In genomic region chr17:46943218-46943510, GRCh38 we compare ENCODE assay signal across 13 cellular contexts. TPM values are rescaled to one million over a fixed set of nuclear protein-coding genes. Genes with fewer than 3 reads are reported as not detected.
DNase-seq lines count a peak whose midpoint lies in the region; ATAC-seq and TF ChIP-seq lines count a peak whose summit lies in the region.
"Had no signal": no experiment of that assay in that cellular context is flagged by ENCODE, and none has a peak within 500 bp of the region (broad histone marks: within the 10 kb centered on the region; RNA-seq: fewer than 3 reads in every experiment).

No MANE protein-coding gene starts in this region.

- H3K14ac ChIP-seq in IMR-90 (replicated peaks; ENCODE audit: low read depth, low read length): no peak overlapping the region

- no peak overlapping the region for H3K4me3 ChIP-seq in CD8-positive, alpha-beta memory T cell (ENCODE audit: low read length)
- H3K4me3 ChIP-seq in IMR-90 (ENCODE audit: insufficient read depth, low read depth, low read length): no peak overlapping the region
- H3K4me3 ChIP-seq in endodermal cell (ENCODE audit: low read length): no peak overlapping the region
- H3K4me3 ChIP-seq in psoas muscle: no peak overlapping the region
- H3K4me3 ChIP-seq: esophagus muscularis mucosa, heart left ventricle, suprapubic skin had no signal

- no peak overlapping the region for H2BK15ac ChIP-seq in IMR-90 (ENCODE audit: low read depth, low read length)

- H4K5ac ChIP-seq in IMR-90 (ENCODE audit: low read depth, low read length): no peak overlapping the region

- TF ChIP-seq POLR2A in IMR-90 (IDR thresholded peaks at IDR 0.05; ENCODE audit: low read depth, low read length): no peak

- no peak overlapping the region for H4K8ac ChIP-seq in IMR-90 (ENCODE audit: low read depth in 2 of 2, low read length in 2 of 2)

- H3K36me3 Mint-ChIP-seq in CD8-positive, alpha-beta memory T cell: peaks cover 4 to 36% (median 10%) of the 10 kb centered on the region in 3 donors
- peaks cover 30% of the 10 kb centered on the region for H3K36me3 Mint-ChIP-seq in endodermal cell (ENCODE audit: low read depth)

- peaks cover 25% of the 10 kb centered on the region for H4K20me1 ChIP-seq in IMR-90 (ENCODE audit: insufficient read depth, low read length)

- no peak overlapping the region for H3K18ac ChIP-seq in IMR-90 (ENCODE audit: low read depth, low read length)

- 60% methylated on average over 1 of the region's 2 CpGs; no CpG with 5 or more reads in 1 of the 2 experiments for WGBS in IMR-90 (ENCODE audit: extremely low coverage in 2 of 2, insufficient read length in 1 of 2), 2 experiments
- 93 to 94% methylated on average over 2 of the region's 2 CpGs for WGBS in endodermal cell (ENCODE audit: insufficient coverage in 1 of 2, insufficient read length in 1 of 2), 2 experiments
- WGBS in psoas muscle, 3 donors: 39 to 63% (median 46%) methylated on average over 2 of the region's 2 CpGs

- no peak overlapping the region for H2BK5ac ChIP-seq in IMR-90 (ENCODE audit: low read depth, low read length, poor library complexity, severe bottlenecking)

- TF ChIP-seq RAD21 in IMR-90 (IDR thresholded peaks at IDR 0.05; ENCODE audit: low read length): no peak

- no peak overlapping the region for H2AK5ac ChIP-seq in IMR-90 (ENCODE audit: low read depth, low read length)

- H3K9me1 ChIP-seq in IMR-90 (ENCODE audit: insufficient read depth, low read length): peaks cover 3% of the 10 kb centered on the region; the same call in 1 of the 2 replicates

- no peak overlapping the region for H3K4ac ChIP-seq in IMR-90 (ENCODE audit: low read depth, low read length)

- POLR2A ChIA-PET in CD8-positive, alpha-beta memory T cell (lab: Charles Lee): no interaction called here
- POLR2A ChIA-PET in IMR-90 (lab: Charles Lee; ENCODE audit: unreplicated experiment): no interaction called here

- H3K4me2 ChIP-seq in IMR-90 (ENCODE audit: low read depth, low read length): no peak overlapping the region

- DNase-seq in CD8-positive, alpha-beta memory T cell: no peak
- no peak for DNase-seq in IMR-90
- no peak for DNase-seq in endodermal cell
- DNase-seq in psoas muscle: no peak

- H3K36me3 ChIP-seq in CD8-positive, alpha-beta memory T cell (ENCODE audit: insufficient read depth, low read length): peaks cover 18% of the 10 kb centered on the region
- peaks cover 21% of the 10 kb centered on the region for H3K36me3 ChIP-seq in IMR-90 (ENCODE audit: control insufficient read depth, insufficient read depth, low read length)
- peaks cover 35% of the 10 kb centered on the region for H3K36me3 ChIP-seq in endodermal cell (ENCODE audit: control insufficient read depth, insufficient read depth, low read length)
- H3K36me3 ChIP-seq in psoas muscle (ENCODE audit: insufficient read depth in 1 of 2, low read depth in 1 of 2): peaks cover 7 to 35% of the 10 kb centered on the region in 2 donors

- no peak overlapping the region for H4K91ac ChIP-seq in IMR-90 (ENCODE audit: insufficient read depth, low read depth, low read length)

- no peak overlapping the region for H3K27ac ChIP-seq in CD8-positive, alpha-beta memory T cell (ENCODE audit: low read depth, low read length)
- no peak overlapping the region for H3K27ac ChIP-seq in IMR-90 (ENCODE audit: insufficient read depth, low read length)
- no peak overlapping the region for H3K27ac ChIP-seq in endodermal cell (ENCODE audit: low read depth, low read length)
- no peak overlapping the region for H3K27ac ChIP-seq in psoas muscle
- H3K27ac ChIP-seq: esophagus muscularis mucosa, heart left ventricle, suprapubic skin, VCaP had no signal

- H3K23ac ChIP-seq in IMR-90 (ENCODE audit: low read depth, low read length): no peak overlapping the region

- no peaks in the 10 kb centered on the region for H3K27me3 ChIP-seq in CD8-positive, alpha-beta memory T cell (ENCODE audit: insufficient read depth, low read length, poor library complexity, severe bottlenecking)
- H3K27me3 ChIP-seq in IMR-90 (ENCODE audit: control insufficient read depth, insufficient read depth, low read length) (no peaks in the 10 kb centered on the region), endodermal cell (ENCODE audit: control insufficient read depth, insufficient read depth, low read length, poor library complexity, severe bottlenecking) (peaks cover 13% of the 10 kb centered on the region), psoas muscle (ENCODE audit: insufficient read depth in 3 of 3, low read length in 2 of 3) (no peaks in the 10 kb centered on the region)
- H3K27me3 ChIP-seq: esophagus muscularis mucosa, heart left ventricle, suprapubic skin had no signal

- in situ Hi-C loops in IMR-90 (cut with MboI; ENCODE audit: low sequenced_read_pairs): loop anchor here (5.0 kb wide), 1 partner anchor 106 kb away; no protein-coding TSS in a partner anchor

- H3K9me3 Mint-ChIP-seq in CD8-positive, alpha-beta memory T cell: no peaks in the 10 kb centered on the region
- no peaks in the 10 kb centered on the region for H3K9me3 Mint-ChIP-seq in endodermal cell
- H3K9me3 Mint-ChIP-seq: dendritic cell treated with granulocyte-macrophage colony-stimulating factor and Interleukin-4, amounts not matched to agents 40 ng/mL and 50 ng/mL, for 4 days had no signal

- CTCF ChIA-PET in CD8-positive, alpha-beta memory T cell (lab: Charles Lee): interaction anchor here (1.0 to 2.7 kb wide), 5 partner anchors 13 to 373 kb away, joined by 4 to 8 read pairs (median 6); no protein-coding TSS in a partner anchor
- CTCF ChIA-PET in IMR-90 (lab: Yijun Ruan, JAX): interaction anchor here (0.8 to 1.8 kb wide), 4 partner anchors 9 to 100 kb away, joined by 3 to 7 read pairs (median 6); no protein-coding TSS in a partner anchor

- dilution Hi-C loops in IMR-90 (cut with HindIII; ENCODE audit: low sequenced_read_pairs, unreplicated experiment): no loop called here

- no peak overlapping the region for H2BK20ac ChIP-seq in IMR-90 (ENCODE audit: low read depth, low read length)

- H3K9me3 ChIP-seq in CD8-positive, alpha-beta memory T cell (ENCODE audit: low read length): no peaks in the 10 kb centered on the region
- H3K9me3 ChIP-seq in IMR-90 (ENCODE audit: control insufficient read depth, insufficient read depth, low read length) (no peaks in the 10 kb centered on the region), endodermal cell (ENCODE audit: control insufficient read depth, low read length) (no peaks in the 10 kb centered on the region), psoas muscle (no peaks in the 10 kb centered on the region)
- H3K9me3 ChIP-seq: esophagus muscularis mucosa, heart left ventricle, suprapubic skin had no signal

- no TSS peak for BruUV-seq in IMR-90 (replicated peaks; lab: Mats Ljungman, UMichigan)

- peak overlapping the region; percentile 65 for H2AFZ ChIP-seq in IMR-90 (replicated peaks; ENCODE audit: low read length, poor library complexity)

- H3K9ac ChIP-seq in IMR-90 (ENCODE audit: low read depth, low read length) (no peak overlapping the region), endodermal cell (ENCODE audit: extremely low read depth, low read length, poor library complexity, severe bottlenecking) (no peak overlapping the region)

- no peak overlapping the region for H2AK9ac ChIP-seq in IMR-90 (replicated peaks; ENCODE audit: low read depth, low read length, poor library complexity)

- no peaks in the 10 kb centered on the region for H3K27me3 Mint-ChIP-seq in CD8-positive, alpha-beta memory T cell
- H3K27me3 Mint-ChIP-seq in endodermal cell (ENCODE audit: insufficient read depth): peaks cover 28% of the 10 kb centered on the region

- no peak overlapping the region for H2BK120ac ChIP-seq in IMR-90 (ENCODE audit: low read depth, low read length)

- no peak for TF ChIP-seq CTCF in IMR-90 (conservative IDR thresholded peaks at IDR 0.05; ENCODE audit: low read depth, low read length)
- TF ChIP-seq CTCF in endodermal cell (conservative IDR thresholded peaks at IDR 0.05): no peak
- TF ChIP-seq CTCF in psoas muscle (IDR thresholded peaks at IDR 0.05): no peak

- H3K4me1 ChIP-seq in CD8-positive, alpha-beta memory T cell (ENCODE audit: insufficient read depth, low read length): peaks cover 12% of the 10 kb centered on the region
- H3K4me1 ChIP-seq in IMR-90 (ENCODE audit: control insufficient read depth, insufficient read depth, low read length): peaks cover 10% of the 10 kb centered on the region
- H3K4me1 ChIP-seq in endodermal cell (ENCODE audit: control insufficient read depth, insufficient read depth, low read length): peaks cover 11% of the 10 kb centered on the region
- H3K4me1 ChIP-seq in psoas muscle: peaks cover 14% of the 10 kb centered on the region

- peak overlapping the region in 1 of 7 donors; percentile 26 for H3K4me3 Mint-ChIP-seq in CD8-positive, alpha-beta memory T cell
- H3K4me3 Mint-ChIP-seq in endodermal cell: no peak overlapping the region
- H3K4me3 Mint-ChIP-seq: dendritic cell treated with granulocyte-macrophage colony-stimulating factor and Interleukin-4, amounts not matched to agents 40 ng/mL and 50 ng/mL, for 4 days had no signal

- H3K27ac Mint-ChIP-seq in CD8-positive, alpha-beta memory T cell: peak overlapping the region in 5 of 8 donors; percentile 12 to 78 (median 52)
- H3K27ac Mint-ChIP-seq in endodermal cell: peak overlapping the region; percentile 55
- H3K27ac Mint-ChIP-seq: dendritic cell treated with granulocyte-macrophage colony-stimulating factor and Interleukin-4, amounts not matched to agents 40 ng/mL and 50 ng/mL, for 4 days had no signal

- H3K79me1 ChIP-seq in IMR-90 (ENCODE audit: low read depth in 1 of 2, low read length in 2 of 2): 0 out of 4 replicates have a peak, but pooled peaks cover 0 to 5% of the 10 kb centered on the region in 2 experiments

- peaks cover 13 to 22% (median 18%) of the 10 kb centered on the region in 3 donors for H3K4me1 Mint-ChIP-seq in CD8-positive, alpha-beta memory T cell
- peaks cover 20% of the 10 kb centered on the region for H3K4me1 Mint-ChIP-seq in endodermal cell

- ATAC-seq in IMR-90 (ENCODE audit: low read depth) (peak; percentile 2; the same call in 1 of the 2 replicates), psoas muscle (peak in 3 of 4 donors; percentile 4 to 14 (median 6)), GM18519 (IDR thresholded peaks at IDR 0.05; ENCODE audit: low FRiP score, unreplicated experiment) (no peak), HG03565 (IDR thresholded peaks at IDR 0.05; ENCODE audit: unreplicated experiment) (no peak), GM19395 (IDR thresholded peaks at IDR 0.05; ENCODE audit: unreplicated experiment) (no peak)

- intact Hi-C loops in IMR-90 (cut with micrococcal nuclease): loop anchor here (5.0 kb wide), 1 partner anchor 179 kb away; no protein-coding TSS in a partner anchor
- intact Hi-C loops in psoas muscle (cut with DNase I): loop anchor here in 1 of 2 donors (2.0 kb wide), 1 partner anchor 60 kb away; no protein-coding TSS in a partner anchor

- no peak overlapping the region for H3K56ac ChIP-seq in IMR-90 (ENCODE audit: extremely low read depth, insufficient read depth, low read length)

RNA-seq across cellular contexts. Expression of gene GOSR2, which starts 20.2 kb away (rescaled TPM):
- total RNA-seq in CD8-positive, alpha-beta memory T cell: 10 to 100 TPM; 61.1 to 62.4 TPM
- 50.6 TPM for polyA plus RNA-seq in CD8-positive, alpha-beta memory T cell
- total RNA-seq in IMR-90 (2012; rRNA removed) (65.8 and 75.6 TPM in 2 replicates), endodermal cell (10 to 100 TPM; 51.9 to 65.5 TPM), psoas muscle (10 to 100 TPM; 26.4 to 54.5 (median 39.2) TPM)
- polyA plus RNA-seq in IMR-90 (2012; rRNA removed) (59.5 and 63.4 TPM in 2 replicates), psoas muscle (10 to 100 TPM; 40.8 to 56.9 (median 49.6) TPM)
- polyA plus RNA-seq in IMR-90 (2012; cell fraction: cytosol; rRNA removed): 33.4 and 53.7 TPM in 2 replicates
- 37.6 and 83.5 TPM in 2 replicates for polyA plus RNA-seq in IMR-90 (2012; cell fraction: nucleus; rRNA removed; ENCODE audit: low replicate concordance)
- polyA plus RNA-seq in endodermal cell (2013, experiment 1 of 2): 39.7 TPM
- 33.5 TPM for polyA plus RNA-seq in endodermal cell (2013, experiment 2 of 2)

RNA-seq across cellular contexts. Expression of gene RPRML, which starts 35.9 kb away (rescaled TPM):
- not detected for total RNA-seq in CD8-positive, alpha-beta memory T cell
- polyA plus RNA-seq in CD8-positive, alpha-beta memory T cell: not detected
- not detected in 2 replicates for total RNA-seq in IMR-90 (2012; rRNA removed)
- polyA plus RNA-seq in IMR-90 (2012; rRNA removed): not detected in 2 replicates
- not detected in 2 replicates for polyA plus RNA-seq in IMR-90 (2012; cell fraction: cytosol; rRNA removed)
- polyA plus RNA-seq in IMR-90 (2012; cell fraction: nucleus; rRNA removed; ENCODE audit: low replicate concordance): not detected in 2 replicates
- under 1 TPM in 1 of 2 donors, not detected in 1; 0.31 TPM for total RNA-seq in endodermal cell
- polyA plus RNA-seq in endodermal cell (2013, experiment 1 of 2): 6.1 TPM
- polyA plus RNA-seq in endodermal cell (2013, experiment 2 of 2): 4.6 TPM
- total RNA-seq in psoas muscle: under 1 TPM in 3 of 4 donors, not detected in 1; 0.19 to 0.43 (median 0.32) TPM
- polyA plus RNA-seq in psoas muscle: under 1 TPM in 2 of 3 donors, not detected in 1; 0.03 to 0.30 TPM
- polyA plus RNA-seq: BJ had no signal

Comparison
In these comparisons a context has a peak if more than half of its experiments do, and no peak if none do; other contexts are left out.
1. ATAC-seq: peak in IMR-90 (single experiment) and psoas muscle (3 of 4); none in GM18519 (single experiment), HG03565 (single experiment) and GM19395 (single experiment).